ENCODE assay signal across 8 cellular contexts in the genomic region with DNA sequence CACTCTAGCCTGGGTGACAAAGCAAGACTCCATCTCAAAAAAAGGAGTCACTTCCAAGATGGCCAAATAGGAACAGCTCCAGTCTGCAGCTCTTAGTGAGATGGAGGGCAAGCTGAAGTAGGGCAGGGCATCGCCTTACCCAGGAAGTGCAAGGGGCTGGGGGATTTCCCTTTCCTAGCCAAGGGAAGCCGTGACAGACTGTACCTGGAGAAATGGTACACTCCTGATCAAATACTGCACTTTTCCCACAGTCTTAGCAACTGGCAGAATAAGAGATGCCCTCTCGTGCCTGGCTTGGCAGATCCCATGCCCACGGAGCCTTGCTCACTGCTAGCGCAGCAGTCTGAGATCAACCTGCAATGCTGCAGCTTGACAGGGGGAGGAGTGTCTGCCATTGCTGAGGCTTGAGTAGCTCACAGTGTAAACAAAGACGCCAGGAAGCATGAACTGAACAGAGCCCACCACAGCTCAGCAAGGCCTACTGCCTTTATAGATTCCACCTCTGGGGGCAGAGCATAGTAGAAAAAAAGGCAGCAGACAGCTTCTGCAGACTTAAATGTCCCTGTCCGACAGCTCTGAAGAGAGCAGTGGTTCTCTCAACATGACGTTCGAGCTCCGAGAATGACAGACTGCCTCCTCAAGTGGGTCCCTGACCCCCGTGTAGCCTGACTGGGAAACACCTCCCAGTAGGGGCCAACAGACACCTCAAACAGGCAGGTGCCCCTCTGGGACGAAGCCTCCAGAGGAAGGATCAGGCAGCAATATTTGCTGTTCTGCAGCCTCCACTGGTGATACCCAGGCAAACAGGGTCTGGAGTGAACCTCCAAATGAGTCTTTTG.
DNase-seq lines count a peak whose midpoint lies in the region; ATAC-seq, FAIRE-seq and TF ChIP-seq lines count a peak whose summit lies in the region.
"Not testable (repeated sequence)": the region's sequence is repeated elsewhere in the genome, so short reads cannot be mapped to it uniquely, and the experiment has no call there.

No MANE protein-coding gene starts in this region.

- H2BK12ac ChIP-seq in trophoblast cell (ENCODE audit: low read length) = peak overlapping the region; percentile 13

- H2AFZ ChIP-seq in trophoblast cell (ENCODE audit: insufficient read depth, low read length, poor library complexity) = not testable (repeated sequence)

- H3K9ac ChIP-seq in trophoblast cell (ENCODE audit: low read length) = not testable (repeated sequence)

- H3K18ac ChIP-seq in trophoblast cell (ENCODE audit: low read length) = not testable (repeated sequence)

- H4K8ac ChIP-seq in trophoblast cell (ENCODE audit: low read depth, low read length) = not testable (repeated sequence)

- H3K4me3 ChIP-seq in astrocyte of the spinal cord (ENCODE audit: low read depth, low read length); trophoblast cell (ENCODE audit: low read depth, low read length); upper lobe of right lung: not testable (repeated sequence)

- H3K4me2 ChIP-seq in trophoblast cell (ENCODE audit: low read length) = not testable (repeated sequence)

- DNase-seq in GM12891 (ENCODE audit: insufficient read length, low spot score); upper lobe of right lung: not testable (repeated sequence)
- peak; percentile 30 for DNase-seq in NCI-H748 treated with DMSO at 0.1 percent for 48 hours (lab: John Stamatoyannopoulos, UW)
- DNase-seq in activated CD4-positive, alpha-beta T cell treated with anti-CD3 and anti-CD28 coated beads, Interleukin-2, amount 50 U/mL, for 1 hour = peak; percentile 29
- DNase-seq in astrocyte of the spinal cord (ENCODE audit: low read depth, low spot score) = peak; percentile 30
- peak; percentile 68 for DNase-seq in iPS DF 4.7 (ENCODE audit: extremely low read depth, low spot score)
- peak in 1 of 2 donors; percentile 11 for DNase-seq in trophoblast cell

- not testable (repeated sequence) for TF ChIP-seq POLR2A in GM12891 (IDR thresholded peaks at IDR 0.05; ENCODE audit: low read depth, low read length)

- H4K91ac ChIP-seq in trophoblast cell (ENCODE audit: low read depth, low read length) = not testable (repeated sequence)

- TF ChIP-seq CTCF in astrocyte of the spinal cord (IDR thresholded peaks at IDR 0.05; ENCODE audit: low read depth, low read length) (peak; percentile 37), upper lobe of right lung (IDR thresholded peaks at IDR 0.05) (peak; percentile 24)

- not testable (repeated sequence) for H2AK5ac ChIP-seq in trophoblast cell (ENCODE audit: low read length)

- in situ Hi-C loops in astrocyte of the spinal cord (cut with HindIII; ENCODE audit: low sequenced_read_pairs) = not testable (repeated sequence)

- peak; percentile 31 for FAIRE-seq in GM12891 (lab: Jason Lieb, UNC)

- not testable (repeated sequence) for H3K9me3 ChIP-seq in trophoblast cell (ENCODE audit: insufficient read depth, low read depth, low read length); upper lobe of right lung

- not testable (repeated sequence) for H2BK5ac ChIP-seq in trophoblast cell (ENCODE audit: low read depth, low read length, poor library complexity)

- ATAC-seq in HG03378 (IDR thresholded peaks at IDR 0.05; ENCODE audit: unreplicated experiment) = peak; percentile 63
- peak; percentile 23 for ATAC-seq in upper lobe of right lung

- not testable (repeated sequence) for H3K27me3 ChIP-seq in trophoblast cell (ENCODE audit: insufficient read depth, low read length); upper lobe of right lung

- H3K79me2 ChIP-seq in trophoblast cell (ENCODE audit: control insufficient read depth, insufficient read depth, low read length, poor library complexity) = not testable (repeated sequence)

- H3K4me1 ChIP-seq in trophoblast cell (ENCODE audit: control insufficient read depth in 1 of 2, insufficient read depth in 2 of 2, low read length in 2 of 2); upper lobe of right lung: not testable (repeated sequence)

- H3K27ac ChIP-seq in trophoblast cell (ENCODE audit: low read depth, low read length); upper lobe of right lung: not testable (repeated sequence)

- not testable (repeated sequence) for H3K14ac ChIP-seq in trophoblast cell (ENCODE audit: low read length)

- H3K23ac ChIP-seq in trophoblast cell (ENCODE audit: low read length) = not testable (repeated sequence)

- H3K79me1 ChIP-seq in trophoblast cell (ENCODE audit: low read length) = not testable (repeated sequence)

- not testable (repeated sequence) for H3K36me3 ChIP-seq in trophoblast cell (ENCODE audit: control insufficient read depth in 1 of 2, insufficient read depth in 2 of 2, low read length in 2 of 2); upper lobe of right lung

- H3K4ac ChIP-seq in trophoblast cell (ENCODE audit: low read depth, low read length) = not testable (repeated sequence)

- intact Hi-C loops in upper lobe of right lung (cut with DNase I) = not testable (repeated sequence)

- not testable (repeated sequence) for H2BK120ac ChIP-seq in trophoblast cell (ENCODE audit: insufficient read depth, low read length, poor library complexity)

- WGBS in trophoblast cell (ENCODE audit: extremely low coverage, insufficient coverage, insufficient read length) = no CpG with 5 or more reads among the region's 12 CpGs

- not testable (repeated sequence) for H4K12ac ChIP-seq in trophoblast cell (ENCODE audit: low read depth, low read length)
